Comparison of ENCODE assay signal across 16 cellular contexts in the genomic region with DNA sequence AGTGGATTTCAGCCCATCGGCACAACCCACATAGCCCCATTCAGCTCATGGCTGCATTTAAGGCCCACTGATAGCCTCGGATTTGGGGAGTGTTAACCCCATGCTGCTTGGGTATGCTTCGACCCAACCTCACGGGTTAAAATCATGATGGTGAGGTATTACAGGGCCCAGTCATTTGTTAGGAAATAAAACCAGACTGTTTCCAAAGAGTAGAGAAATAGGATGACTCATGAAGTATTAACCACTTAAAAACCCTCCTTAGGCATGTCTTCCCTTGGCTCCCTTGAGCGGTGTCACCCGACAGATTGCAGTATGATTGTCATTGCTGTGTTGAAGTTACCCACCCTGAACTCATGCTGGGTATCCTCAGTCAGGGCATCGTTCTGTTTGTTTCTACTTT.
DNase-seq lines count a peak whose midpoint lies in the region; ATAC-seq, FAIRE-seq and TF ChIP-seq lines count a peak whose summit lies in the region.
"Had no signal": no experiment of that assay in that cellular context is flagged by ENCODE, and none has a peak within 500 bp of the region (broad histone marks: within the 10 kb centered on the region; RNA-seq: fewer than 3 reads in every experiment).

No MANE protein-coding gene starts in this region.

- no peaks in the 10 kb centered on the region for H3K9me3 Mint-ChIP-seq in stimulated activated naive CD8-positive, alpha-beta T cell treated with anti-CD3 and anti-CD28 coated beads, Interleukin-15, amount 100 ng/mL, for 72 hours
- no peaks in the 10 kb centered on the region for H3K9me3 Mint-ChIP-seq in astrocyte (ENCODE audit: unreplicated experiment)
- H3K9me3 Mint-ChIP-seq in naive thymus-derived CD8-positive, alpha-beta T cell: no peaks in the 10 kb centered on the region

- no peaks in the 10 kb centered on the region for H4K20me1 ChIP-seq in astrocyte (ENCODE audit: insufficient read depth, low read length)

- peak; percentile 22 for ATAC-seq in stimulated activated naive CD8-positive, alpha-beta T cell treated with anti-CD3 and anti-CD28 coated beads, Interleukin-15, Interleukin-2, amounts not matched to agents 100 U/mL and 50 U/mL, for 24 hours
- ATAC-seq in stimulated activated naive CD8-positive, alpha-beta T cell treated with anti-CD3 and anti-CD28 coated beads, Interleukin-15, amount 100 ng/mL, for 72 hours: no peak
- ATAC-seq in naive thymus-derived CD8-positive, alpha-beta T cell: no peak
- no peak for ATAC-seq in HG02678 (IDR thresholded peaks at IDR 0.05; ENCODE audit: unreplicated experiment)
- ATAC-seq: GM12878 had no signal

- no peaks in the 10 kb centered on the region for H3K27me3 Mint-ChIP-seq in stimulated activated naive CD8-positive, alpha-beta T cell treated with anti-CD3 and anti-CD28 coated beads, Interleukin-15, amount 100 ng/mL, for 72 hours
- peaks cover 8% of the 10 kb centered on the region for H3K27me3 Mint-ChIP-seq in astrocyte (ENCODE audit: low read depth, unreplicated experiment)
- H3K27me3 Mint-ChIP-seq in naive thymus-derived CD8-positive, alpha-beta T cell: peaks cover 0 to 13% (median 5%) of the 10 kb centered on the region in 5 donors

- H3K4me1 Mint-ChIP-seq in stimulated activated naive CD8-positive, alpha-beta T cell treated with anti-CD3 and anti-CD28 coated beads, Interleukin-15, amount 100 ng/mL, for 72 hours: peaks cover under 1% of the 10 kb centered on the region
- peaks cover 24% of the 10 kb centered on the region for H3K4me1 Mint-ChIP-seq in astrocyte (ENCODE audit: low read depth, unreplicated experiment)
- peaks cover 0 to 14% (median 1%) of the 10 kb centered on the region in 4 donors for H3K4me1 Mint-ChIP-seq in naive thymus-derived CD8-positive, alpha-beta T cell

- H3K27me3 ChIP-seq in astrocyte (ENCODE audit: insufficient read depth, low read length): no peaks in the 10 kb centered on the region
- H3K27me3 ChIP-seq: thyroid gland had no signal

- no peak for TF ChIP-seq CTCF in astrocyte (IDR thresholded peaks at IDR 0.05; ENCODE audit: insufficient read depth, low read depth, low read length)

- no peak overlapping the region for H3K27ac Mint-ChIP-seq in stimulated activated naive CD8-positive, alpha-beta T cell treated with anti-CD3 and anti-CD28 coated beads, Interleukin-15, amount 100 ng/mL, for 72 hours
- peak overlapping the region; percentile 29 for H3K27ac Mint-ChIP-seq in astrocyte (ENCODE audit: unreplicated experiment)
- H3K27ac Mint-ChIP-seq in naive thymus-derived CD8-positive, alpha-beta T cell: no peak overlapping the region

- WGBS in mesodermal cell (ENCODE audit: insufficient coverage in 2 of 2), 2 experiments: 85 to 97% methylated on average over 4 to 6 of the region's 7 CpGs

- no peaks in the 10 kb centered on the region for H3K9me3 ChIP-seq in astrocyte (ENCODE audit: insufficient read depth, low read depth, low read length)
- no peaks in the 10 kb centered on the region for H3K9me3 ChIP-seq in mesodermal cell (ENCODE audit: control insufficient read depth, low read length)
- H3K9me3 ChIP-seq: A549, thyroid gland had no signal

- H3K79me2 ChIP-seq in astrocyte (ENCODE audit: insufficient read depth, low read length): no peaks in the 10 kb centered on the region

- peaks cover 1% of the 10 kb centered on the region for H3K36me3 Mint-ChIP-seq in astrocyte (ENCODE audit: low read depth, unreplicated experiment)
- H3K36me3 Mint-ChIP-seq in naive thymus-derived CD8-positive, alpha-beta T cell: no peaks in the 10 kb centered on the region

- H3K4me3 ChIP-seq in astrocyte (ENCODE audit: insufficient read depth, low read depth, low read length) (no peak overlapping the region), mesodermal cell (ENCODE audit: extremely low read depth, insufficient read depth, low read length, poor library complexity, severe bottlenecking) (no peak overlapping the region)
- H3K4me3 ChIP-seq: A549, GM12878, SK-N-MC, thyroid gland had no signal

- peak overlapping the region; percentile 24 for H3K4me2 ChIP-seq in astrocyte (ENCODE audit: low read length)
- H3K4me2 ChIP-seq: A549 had no signal

- POLR2A ChIA-PET in naive thymus-derived CD8-positive, alpha-beta T cell (lab: Charles Lee): no interaction called here

- H3K9ac ChIP-seq in astrocyte (ENCODE audit: low read length): no peak overlapping the region

- no peak for DNase-seq in stimulated activated naive CD8-positive, alpha-beta T cell treated with anti-CD3 and anti-CD28 coated beads, Interleukin-15, Interleukin-2, amounts not matched to agents 100 U/mL and 50 U/mL, for 24 hours
- DNase-seq in stimulated activated naive CD8-positive, alpha-beta T cell treated with anti-CD3 and anti-CD28 coated beads, Interleukin-15, amount 100 ng/mL, for 72 hours: no peak
- DNase-seq in astrocyte (ENCODE audit: low read depth) (peak; percentile 80), mucosa of gallbladder (ENCODE audit: low spot score) (no peak), anterior cingulate cortex (lab: John Stamatoyannopoulos, UW) (no peak)
- DNase-seq in naive thymus-derived CD8-positive, alpha-beta T cell: no peak
- DNase-seq: activated CD8-positive, alpha-beta memory T cell treated with anti-CD3 and anti-CD28 coated beads, Interleukin-2, amount 50 U/mL, for 4 hours; dermis blood vessel endothelial cell; NCI-H187 treated with DMSO at 0.1 percent for 48 hours; thyroid gland had no signal

- FAIRE-seq in astrocyte (lab: Jason Lieb, UNC): peak; percentile 29
- FAIRE-seq: A549, GM12878, keratinocyte had no signal

- H2AFZ ChIP-seq in astrocyte (ENCODE audit: low read depth, low read length): peak overlapping the region; percentile 62

- H3K4me1 ChIP-seq in astrocyte (ENCODE audit: insufficient read depth, low read length) (peaks cover 31% of the 10 kb centered on the region), mesodermal cell (ENCODE audit: control insufficient read depth, insufficient read depth, low read length, poor library complexity, severe bottlenecking) (peaks cover 52% of the 10 kb centered on the region)
- H3K4me1 ChIP-seq: A549 had no signal

- H3K4me3 Mint-ChIP-seq in stimulated activated naive CD8-positive, alpha-beta T cell treated with anti-CD3 and anti-CD28 coated beads, Interleukin-15, amount 100 ng/mL, for 72 hours: no peak overlapping the region
- H3K4me3 Mint-ChIP-seq in astrocyte (ENCODE audit: unreplicated experiment): no peak overlapping the region
- H3K4me3 Mint-ChIP-seq in naive thymus-derived CD8-positive, alpha-beta T cell: no peak overlapping the region

- H3K36me3 ChIP-seq in astrocyte (ENCODE audit: insufficient read depth, low read length): no peaks in the 10 kb centered on the region
- no peaks in the 10 kb centered on the region for H3K36me3 ChIP-seq in mesodermal cell (ENCODE audit: control insufficient read depth, insufficient read depth, low read length)
- H3K36me3 ChIP-seq: thyroid gland had no signal

- H3K27ac ChIP-seq in astrocyte (ENCODE audit: low read depth, low read length): peak overlapping the region; percentile 51
- peak overlapping the region; percentile 34 for H3K27ac ChIP-seq in mesodermal cell (ENCODE audit: low read depth, low read length, severe bottlenecking)
- H3K27ac ChIP-seq: A549, SK-N-MC, thyroid gland had no signal
